1 cellular context compared by ENCODE assay signal in the genomic region with DNA sequence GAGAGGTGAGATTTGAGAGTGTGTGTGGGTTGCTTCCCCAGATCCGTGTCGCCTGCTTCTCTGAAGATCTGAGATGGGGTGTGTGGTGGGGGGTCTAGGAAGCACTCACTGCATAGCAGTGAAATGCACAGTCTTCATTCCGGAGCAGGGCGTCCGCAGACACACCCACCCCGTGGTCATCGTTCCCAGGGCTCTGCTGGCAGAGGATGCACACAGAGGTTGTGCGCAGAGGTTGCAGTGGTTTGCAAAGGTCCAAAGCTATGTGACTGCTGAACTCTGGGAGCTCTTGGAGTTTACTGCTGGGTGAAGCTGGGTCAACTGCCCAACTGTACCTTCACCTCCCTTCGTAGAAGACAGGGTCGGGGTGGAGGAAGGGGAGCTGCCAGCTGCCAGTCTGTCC.
TF ChIP-seq lines count a peak whose summit lies in the region.

No MANE protein-coding gene starts in this region.

TF ChIP-seq in HepG2, 621 proteins besides CTCF, POLR2A, EP300 and RAD21:
- TF ChIP-seq, protein P1, sequence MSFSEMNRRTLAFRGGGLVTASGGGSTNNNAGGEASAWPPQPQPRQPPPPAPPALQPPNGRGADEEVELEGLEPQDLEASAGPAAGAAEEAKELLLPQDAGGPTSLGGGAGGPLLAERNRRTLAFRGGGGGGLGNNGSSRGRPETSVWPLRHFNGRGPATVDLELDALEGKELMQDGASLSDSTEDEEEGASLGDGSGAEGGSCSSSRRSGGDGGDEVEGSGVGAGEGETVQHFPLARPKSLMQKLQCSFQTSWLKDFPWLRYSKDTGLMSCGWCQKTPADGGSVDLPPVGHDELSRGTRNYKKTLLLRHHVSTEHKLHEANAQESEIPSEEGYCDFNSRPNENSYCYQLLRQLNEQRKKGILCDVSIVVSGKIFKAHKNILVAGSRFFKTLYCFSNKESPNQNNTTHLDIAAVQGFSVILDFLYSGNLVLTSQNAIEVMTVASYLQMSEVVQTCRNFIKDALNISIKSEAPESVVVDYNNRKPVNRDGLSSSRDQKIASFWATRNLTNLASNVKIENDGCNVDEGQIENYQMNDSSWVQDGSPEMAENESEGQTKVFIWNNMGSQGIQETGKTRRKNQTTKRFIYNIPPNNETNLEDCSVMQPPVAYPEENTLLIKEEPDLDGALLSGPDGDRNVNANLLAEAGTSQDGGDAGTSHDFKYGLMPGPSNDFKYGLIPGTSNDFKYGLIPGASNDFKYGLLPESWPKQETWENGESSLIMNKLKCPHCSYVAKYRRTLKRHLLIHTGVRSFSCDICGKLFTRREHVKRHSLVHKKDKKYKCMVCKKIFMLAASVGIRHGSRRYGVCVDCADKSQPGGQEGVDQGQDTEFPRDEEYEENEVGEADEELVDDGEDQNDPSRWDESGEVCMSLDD (CRISPR knock-in tag; IDR thresholded peaks at IDR 0.05; ENCODE audit: borderline replicate concordance): no peak
- no peak for TF ChIP-seq RFXANK (CRISPR knock-in tag; IDR thresholded peaks at IDR 0.05)
- TF ChIP-seq SRY (CRISPR knock-in tag; IDR thresholded peaks at IDR 0.05): 0 out of 2 replicates have a peak, but pooled peaks have one; percentile 35
- no peak for TF ChIP-seq MTA1 (CRISPR knock-in tag; IDR thresholded peaks at IDR 0.05; ENCODE audit: borderline replicate concordance)
- TF ChIP-seq ZFYVE20 (CRISPR knock-in tag; IDR thresholded peaks at IDR 0.05; ENCODE audit: borderline replicate concordance, low read depth): no peak
